In genomic region chr9:21812415-21812814, GRCh38 we compare ENCODE assay signal across 9 cellular contexts. TPM values are rescaled to one million over a fixed set of nuclear protein-coding genes. Genes with fewer than 3 reads are reported as not detected.
DNase-seq lines count a peak whose midpoint lies in the region; ATAC-seq and TF ChIP-seq lines count a peak whose summit lies in the region.
"Had no signal": no experiment of that assay in that cellular context is flagged by ENCODE, and none has a peak within 500 bp of the region (broad histone marks: within the 10 kb centered on the region; RNA-seq: fewer than 3 reads in every experiment).

No MANE protein-coding gene starts in this region.

- peaks cover 10% of the 10 kb centered on the region for H3K36me3 Mint-ChIP-seq in chondrocyte (ENCODE audit: low read depth)

- H3K27ac Mint-ChIP-seq in chondrocyte (ENCODE audit: unreplicated experiment), result peak overlapping the region; percentile 12
- H3K27ac Mint-ChIP-seq: activated B cell treated with CpG ODN at 0.5 μM for 24 hours had no signal

- no peak overlapping the region for H3K4me2 ChIP-seq in osteoblast (ENCODE audit: insufficient read depth, low read length)

- peaks cover 28% of the 10 kb centered on the region for H3K4me1 Mint-ChIP-seq in chondrocyte (ENCODE audit: low read depth)

- no peaks in the 10 kb centered on the region for H3K27me3 ChIP-seq in osteoblast (ENCODE audit: insufficient read depth, low read length)

- peak overlapping the region; percentile 43 for H3K27ac ChIP-seq in osteoblast (ENCODE audit: low read depth, low read length)

- H3K9me3 Mint-ChIP-seq in chondrocyte (ENCODE audit: low read depth), result no peaks in the 10 kb centered on the region
- H3K9me3 Mint-ChIP-seq: activated B cell treated with CpG ODN at 0.5 μM for 24 hours had no signal

- no peaks in the 10 kb centered on the region for H3K9me3 ChIP-seq in osteoblast (ENCODE audit: low read depth, low read length)

- H3K4me3 ChIP-seq in osteoblast (ENCODE audit: insufficient read depth, low read length), result no peak overlapping the region

- H2AFZ ChIP-seq in osteoblast (ENCODE audit: low read length), result no peak overlapping the region

- DNase-seq in ELR (ENCODE audit: low read depth) (peak; percentile 94), NCI-H226 (peak; percentile 59), chondrocyte (ENCODE audit: low spot score) (no peak), osteoblast (ENCODE audit: insufficient read length, low spot score, missing footprints) (no peak), hepatic stellate cell (ENCODE audit: low spot score) (no peak), retina (no peak), iPS-NIHi7 (ENCODE audit: extremely low spot score) (no peak)

- no peak overlapping the region for H3K4me3 Mint-ChIP-seq in chondrocyte (ENCODE audit: unreplicated experiment)
- H3K4me3 Mint-ChIP-seq: activated B cell treated with CpG ODN at 0.5 μM for 24 hours had no signal

- no peaks in the 10 kb centered on the region for H3K27me3 Mint-ChIP-seq in chondrocyte (ENCODE audit: low read depth)
- H3K27me3 Mint-ChIP-seq: activated B cell treated with CpG ODN at 0.5 μM for 24 hours had no signal

- H4K20me1 ChIP-seq in osteoblast (ENCODE audit: insufficient read depth, low read length), result peaks cover 6% of the 10 kb centered on the region

- ATAC-seq in HG02885 (IDR thresholded peaks at IDR 0.05; ENCODE audit: poor library complexity, unreplicated experiment), result no peak

- peaks cover 37% of the 10 kb centered on the region for H3K4me1 ChIP-seq in osteoblast (ENCODE audit: insufficient read depth, low read length)

- TF ChIP-seq CTCF in chondrocyte (IDR thresholded peaks at IDR 0.05), result no peak
- no peak for TF ChIP-seq CTCF in osteoblast (IDR thresholded peaks at IDR 0.05; ENCODE audit: extremely low read depth, low read depth, low read length)

- peaks cover 72% of the 10 kb centered on the region for H3K79me2 ChIP-seq in osteoblast (ENCODE audit: insufficient read depth, low read length)

- H3K36me3 ChIP-seq in osteoblast (ENCODE audit: insufficient read depth, low read length), result peaks cover 30% of the 10 kb centered on the region

RNA-seq across cellular contexts. Expression of gene MTAP, which starts 10.0 kb away (rescaled TPM):
- total RNA-seq in chondrocyte (28.3 to 41.3 TPM (median 33.7 TPM) in 3 replicates), osteoblast (30.4 and 35.9 TPM in 2 replicates)

Comparison
In these comparisons a context has a peak if more than half of its experiments do, and no peak if none do; other contexts are left out.
1. DNase-seq: peak in ELR (single experiment) and NCI-H226 (single experiment); none in chondrocyte (single experiment), osteoblast (single experiment), hepatic stellate cell (single experiment), retina (single experiment) and iPS-NIHi7 (single experiment).